ENCODE assay signal across 27 cellular contexts in genomic region chr2:200507179-200507578, GRCh38.
"Had no signal": no experiment of that assay in that cellular context is flagged by ENCODE, and none has a peak within 500 bp of the region (broad histone marks: within the 10 kb centered on the region; RNA-seq: fewer than 3 reads in every experiment).

No MANE protein-coding gene starts in this region.

- DNase-seq: activated CD4-positive, CD25-positive, alpha-beta regulatory T cell treated with anti-CD3 and anti-CD28 coated beads, Interleukin-2, amount 50 U/mL, for 72 hours; activated naive CD4-positive, alpha-beta T cell; activated T-cell treated with anti-CD3 and anti-CD28 coated beads for 4 hours; activated T-cell treated with anti-CD3 and anti-CD28 coated beads, Interleukin-2, amount 50 U/mL, for 72 hours; anterior cingulate cortex; endodermal cell; foreskin keratinocyte; heart right ventricle; left ventricle myocardium inferior; mesendoderm; nephron progenitor cell; ovary; stimulated activated CD4-positive, alpha-beta T cell treated with anti-CD3 and anti-CD28 coated beads, Interleukin-4, amount 100 ng/mL, for 24 hours; stimulated activated naive CD8-positive, alpha-beta T cell treated with anti-CD3 and anti-CD28 coated beads, Interleukin-15, amount 100 ng/mL, for 72 hours; substantia nigra; T-helper 2 cell; upper lobe of right lung had no signal

- H3K27ac Mint-ChIP-seq: activated T-cell treated with anti-CD3 and anti-CD28 coated beads, Interleukin-2, amount 50 U/mL, for 72 hours; dendritic cell treated with granulocyte-macrophage colony-stimulating factor and Interleukin-4, amounts not matched to agents 40 ng/mL and 50 ng/mL, for 4 days; endodermal cell; nephron progenitor cell; progenitor cell of endocrine pancreas; stimulated activated memory B cell treated with anti-CD40 and anti-IgM and Interleukin-4, amounts not matched to agents 10 μg/mL and 1 μg/mL and 100 μg/mL, for 72 hours; stimulated activated naive CD8-positive, alpha-beta T cell treated with anti-CD3 and anti-CD28 coated beads, Interleukin-15, amount 100 ng/mL, for 72 hours had no signal

- H3K27ac ChIP-seq: esophagus muscularis mucosa, foreskin keratinocyte, heart right ventricle, left ventricle myocardium inferior, ovary, skin epidermis, upper lobe of right lung had no signal

- H3K36me3 ChIP-seq: ovary had no signal

- FAIRE-seq: bronchial epithelial cell had no signal

- H3K9me3 ChIP-seq: esophagus muscularis mucosa, heart right ventricle, left ventricle myocardium inferior, ovary, upper lobe of right lung had no signal

- H3K27me3 ChIP-seq: esophagus muscularis mucosa, ovary, upper lobe of right lung had no signal

- H3K4me1 ChIP-seq: foreskin keratinocyte had no signal

- H3K4me3 Mint-ChIP-seq: activated naive CD8-positive, alpha-beta T cell; activated T-cell treated with anti-CD3 and anti-CD28 coated beads, Interleukin-2, amount 50 U/mL, for 72 hours; central memory CD8-positive, alpha-beta T cell; dendritic cell treated with granulocyte-macrophage colony-stimulating factor and Interleukin-4, amounts not matched to agents 40 ng/mL and 50 ng/mL, for 4 days; endodermal cell; nephron progenitor cell; stimulated activated memory B cell treated with anti-CD40 and anti-IgM and Interleukin-4, amounts not matched to agents 10 μg/mL and 1 μg/mL and 100 μg/mL, for 72 hours; stimulated activated naive CD8-positive, alpha-beta T cell treated with anti-CD3 and anti-CD28 coated beads, Interleukin-15, amount 100 ng/mL, for 72 hours had no signal

- H3K9me3 Mint-ChIP-seq: central memory CD8-positive, alpha-beta T cell; dendritic cell treated with granulocyte-macrophage colony-stimulating factor and Interleukin-4, amounts not matched to agents 40 ng/mL and 50 ng/mL, for 4 days; stimulated activated naive CD8-positive, alpha-beta T cell treated with anti-CD3 and anti-CD28 coated beads, Interleukin-15, amount 100 ng/mL, for 72 hours had no signal

- ATAC-seq: activated T-cell treated with anti-CD3 and anti-CD28 coated beads, Interleukin-2, amount 50 U/mL, for 72 hours; foreskin keratinocyte; heart right ventricle; sciatic nerve; stimulated activated memory B cell treated with anti-CD40 and anti-IgM and Interleukin-4, amounts not matched to agents 10 μg/mL and 1 μg/mL and 100 μg/mL, for 72 hours; stimulated activated naive CD8-positive, alpha-beta T cell treated with anti-CD3 and anti-CD28 coated beads, Interleukin-15, amount 100 ng/mL, for 72 hours; upper lobe of right lung had no signal

- H3K4me3 ChIP-seq: esophagus muscularis mucosa, heart right ventricle, left ventricle myocardium inferior, lung, ovary, skin epidermis, upper lobe of right lung had no signal
